Comparison of ENCODE assay signal across 31 cellular contexts in genomic region chr4:24175707-24176106, GRCh38.
"Had no signal": no experiment of that assay in that cellular context is flagged by ENCODE, and none has a peak within 500 bp of the region (broad histone marks: within the 10 kb centered on the region; RNA-seq: fewer than 3 reads in every experiment).

No MANE protein-coding gene starts in this region.

- H3K27ac Mint-ChIP-seq: natural killer cell; neural progenitor cell; progenitor cell of endocrine pancreas; stimulated activated memory B cell treated with anti-CD40 and anti-IgM and Interleukin-4, amounts not matched to agents 10 μg/mL and 1 μg/mL and 100 μg/mL, for 72 hours; stimulated activated naive CD8-positive, alpha-beta T cell treated with anti-CD3 and anti-CD28 coated beads, Interleukin-15, amount 100 ng/mL, for 72 hours; type B pancreatic cell had no signal

- H3K36me3 Mint-ChIP-seq: natural killer cell; stimulated activated memory B cell treated with anti-CD40 and anti-IgM and Interleukin-4, amounts not matched to agents 10 μg/mL and 1 μg/mL and 100 μg/mL, for 72 hours; type B pancreatic cell had no signal

- H3K4me1 ChIP-seq: parathyroid adenoma, psoas muscle, right lobe of liver, sigmoid colon, spleen, suprapubic skin, testis, tibial artery, transverse colon, upper lobe of right lung, uterus had no signal

- H3K9ac ChIP-seq: neural progenitor cell, parathyroid adenoma had no signal

- H3K27ac ChIP-seq: neural progenitor cell, ovary, parathyroid adenoma, psoas muscle, right lobe of liver, sigmoid colon, spleen, suprapubic skin, testis, tibial artery, transverse colon, upper lobe of right lung, uterus had no signal

- H3K79me2 ChIP-seq: parathyroid adenoma had no signal

- DNase-seq: natural killer cell; occipital lobe; ovary; posterior cingulate gyrus; psoas muscle; right cardiac atrium; right lobe of liver; sigmoid colon; small intestine; spleen; stimulated activated CD4-positive, alpha-beta T cell treated with anti-CD3 and anti-CD28 coated beads, Interleukin-12 subunit alpha, Interleukin-12 subunit beta, amount 100 ng/mL, for 4 hours; stimulated activated CD4-positive, alpha-beta T cell treated with anti-CD3 and anti-CD28 coated beads, Interleukin-1b, Interleukin-23, amount 100 ng/mL, for 48 hours; stimulated activated CD4-positive, alpha-beta T cell treated with anti-CD3 and anti-CD28 coated beads, Interleukin-4, amount 100 ng/mL, for 1 hour; stimulated activated CD4-positive, alpha-beta T cell treated with anti-CD3 and anti-CD28 coated beads, Interleukin-4, amount 100 ng/mL, for 4 hours; stimulated activated CD8-positive, alpha-beta memory T cell treated with anti-CD3 and anti-CD28 coated beads, Interleukin-4, amount 100 ng/mL, for 48 hours; stimulated activated naive CD4-positive, alpha-beta T cell; stimulated activated naive CD8-positive, alpha-beta T cell treated with anti-CD3 and anti-CD28 coated beads, Interleukin-15, amount 100 ng/mL, for 72 hours; stimulated activated naive CD8-positive, alpha-beta T cell treated with anti-CD3 and anti-CD28 coated beads, Interleukin-15, Interleukin-2, amounts not matched to agents 100 U/mL and 50 U/mL, for 24 hours; substantia nigra; testis; tibial artery; transverse colon; upper lobe of right lung; uterus had no signal

- H3K4me3 ChIP-seq: neural progenitor cell, ovary, psoas muscle, right lobe of liver, sigmoid colon, spleen, suprapubic skin, testis, tibial artery, transverse colon, upper lobe of right lung, uterus had no signal

- FAIRE-seq: small intestine had no signal

- H2AFZ ChIP-seq: neural progenitor cell, parathyroid adenoma had no signal

- H3K36me3 ChIP-seq: neural progenitor cell, ovary, right lobe of liver, sigmoid colon, spleen, suprapubic skin, tibial artery, transverse colon, upper lobe of right lung, uterus had no signal

- H3K4me3 Mint-ChIP-seq: natural killer cell; nephron; neural progenitor cell; stimulated activated memory B cell treated with anti-CD40 and anti-IgM and Interleukin-4, amounts not matched to agents 10 μg/mL and 1 μg/mL and 100 μg/mL, for 72 hours; stimulated activated naive CD8-positive, alpha-beta T cell treated with anti-CD3 and anti-CD28 coated beads, Interleukin-15, amount 100 ng/mL, for 72 hours; type B pancreatic cell had no signal

- H3K9me3 Mint-ChIP-seq: neural progenitor cell; stimulated activated memory B cell treated with anti-CD40 and anti-IgM and Interleukin-4, amounts not matched to agents 10 μg/mL and 1 μg/mL and 100 μg/mL, for 72 hours had no signal

- ATAC-seq: natural killer cell; psoas muscle; right cardiac atrium; right lobe of liver; stimulated activated memory B cell treated with anti-CD40 and anti-IgM and Interleukin-4, amounts not matched to agents 10 μg/mL and 1 μg/mL and 100 μg/mL, for 72 hours; stimulated activated naive CD8-positive, alpha-beta T cell treated with anti-CD3 and anti-CD28 coated beads, Interleukin-15, amount 100 ng/mL, for 72 hours; stimulated activated naive CD8-positive, alpha-beta T cell treated with anti-CD3 and anti-CD28 coated beads, Interleukin-15, Interleukin-2, amounts not matched to agents 100 U/mL and 50 U/mL, for 24 hours; upper lobe of right lung had no signal

- H3K4me1 Mint-ChIP-seq: natural killer cell; stimulated activated memory B cell treated with anti-CD40 and anti-IgM and Interleukin-4, amounts not matched to agents 10 μg/mL and 1 μg/mL and 100 μg/mL, for 72 hours; stimulated activated naive CD8-positive, alpha-beta T cell treated with anti-CD3 and anti-CD28 coated beads, Interleukin-15, amount 100 ng/mL, for 72 hours had no signal

- H3K27me3 Mint-ChIP-seq: progenitor cell of endocrine pancreas; stimulated activated memory B cell treated with anti-CD40 and anti-IgM and Interleukin-4, amounts not matched to agents 10 μg/mL and 1 μg/mL and 100 μg/mL, for 72 hours; stimulated activated naive CD8-positive, alpha-beta T cell treated with anti-CD3 and anti-CD28 coated beads, Interleukin-15, amount 100 ng/mL, for 72 hours; type B pancreatic cell had no signal

- H3K9me3 ChIP-seq: ovary, psoas muscle, right lobe of liver, sigmoid colon, suprapubic skin, testis, tibial artery, transverse colon, upper lobe of right lung, uterus had no signal

- H3K4me2 ChIP-seq: neural progenitor cell had no signal

- H3K27me3 ChIP-seq: neural progenitor cell, ovary, right lobe of liver, sigmoid colon, spleen, suprapubic skin, testis, tibial artery, transverse colon, upper lobe of right lung, uterus had no signal
